In the genomic region with DNA sequence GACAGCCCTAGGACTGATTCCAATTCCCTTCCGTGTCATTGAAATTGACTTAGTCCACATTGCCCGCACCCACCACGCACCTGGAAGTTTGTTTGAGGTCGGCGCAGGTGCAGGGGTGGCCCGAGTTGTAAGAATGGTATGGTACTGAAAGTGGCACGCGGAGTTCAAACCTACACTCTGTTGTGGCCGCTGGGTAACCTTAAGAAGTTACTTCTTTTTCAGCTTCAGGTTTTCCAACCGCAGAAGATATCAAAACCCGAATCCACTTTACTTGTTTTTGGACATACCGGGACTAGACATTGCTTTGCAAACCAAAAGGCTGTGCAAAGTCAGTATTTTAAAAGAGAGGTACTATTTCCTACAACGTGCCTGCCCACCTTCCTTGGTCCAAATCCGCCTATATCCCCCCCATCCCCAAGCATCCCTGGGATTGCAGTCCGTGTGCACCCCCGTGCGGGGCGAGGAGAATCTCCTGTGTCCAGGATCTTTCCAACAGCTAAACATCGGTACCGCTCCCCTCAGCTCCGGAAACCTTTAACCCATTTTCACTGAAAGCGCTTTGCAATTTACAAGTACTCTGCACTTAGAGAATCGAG, we compare ENCODE assay signal across 8 cellular contexts. TPM values are rescaled to one million over a fixed set of nuclear protein-coding genes. Genes with fewer than 3 reads are reported as not detected.
DNase-seq lines count a peak whose midpoint lies in the region; ATAC-seq and TF ChIP-seq lines count a peak whose summit lies in the region.

No MANE protein-coding gene starts in this region.

- H3K4me1 ChIP-seq in KMS-11 (ENCODE audit: low read depth, poor library complexity, severe bottlenecking): peaks cover 29% of the 10 kb centered on the region

- H3K9ac ChIP-seq in KMS-11: no peak overlapping the region

- H3K36me3 ChIP-seq in KMS-11 (ENCODE audit: insufficient read depth): no peaks in the 10 kb centered on the region

- DNase-seq in AG09309 (ENCODE audit: low read depth) (no peak), endothelial cell (ENCODE audit: low spot score) (no peak), NCI-H1930 (lab: John Stamatoyannopoulos, UW) (no peak), NCI-H510A treated with DMSO at 0.1 percent for 48 hours (lab: John Stamatoyannopoulos, UW) (no peak), KG1 (lab: John Stamatoyannopoulos, UW) (no peak)

- H3K4me3 ChIP-seq in AG09309 (ENCODE audit: control insufficient read depth, low read depth, low read length) (peak overlapping the region; percentile 64), KMS-11 (IDR thresholded peaks at IDR 0.05; ENCODE audit: insufficient read depth, low read depth, low read length) (no peak overlapping the region)

- H2AFZ ChIP-seq in KMS-11 (ENCODE audit: low read depth): peak overlapping the region; percentile 82; the same call in 1 of the 2 replicates

- TF ChIP-seq CTCF in AG09309 (IDR thresholded peaks at IDR 0.05; ENCODE audit: control insufficient read depth, insufficient read depth, low read depth, low read length, missing control alignments) (no peak), KMS-11 (conservative IDR thresholded peaks at IDR 0.05; ENCODE audit: low read depth, low read length) (no peak), endothelial cell (IDR thresholded peaks at IDR 0.05; ENCODE audit: unreplicated experiment) (no peak), nephron (IDR thresholded peaks at IDR 0.05; ENCODE audit: unreplicated experiment in 3 of 3) (no peak)

- H4K20me1 ChIP-seq in KMS-11 (ENCODE audit: insufficient read depth): no peaks in the 10 kb centered on the region

- no peaks in the 10 kb centered on the region for H3K79me2 ChIP-seq in KMS-11 (ENCODE audit: insufficient read depth, low read depth)

- H3K4me1 Mint-ChIP-seq in endothelial cell (ENCODE audit: unreplicated experiment): peaks cover 46% of the 10 kb centered on the region
- peaks cover 53% of the 10 kb centered on the region for H3K4me1 Mint-ChIP-seq in nephron

- H3K9me3 Mint-ChIP-seq in endothelial cell (ENCODE audit: unreplicated experiment) (no peaks in the 10 kb centered on the region), nephron (no peaks in the 10 kb centered on the region)

- H3K27me3 ChIP-seq in KMS-11 (ENCODE audit: insufficient read depth, low read depth): no peaks in the 10 kb centered on the region; the same call in 1 of the 2 replicates

- H3K27me3 Mint-ChIP-seq in endothelial cell (ENCODE audit: unreplicated experiment): peaks cover 25% of the 10 kb centered on the region
- H3K27me3 Mint-ChIP-seq in nephron (ENCODE audit: low read depth): peaks cover 45% of the 10 kb centered on the region

- ATAC-seq in HG02798 (IDR thresholded peaks at IDR 0.05; ENCODE audit: poor library complexity, unreplicated experiment): no peak

- H3K27ac Mint-ChIP-seq in endothelial cell (ENCODE audit: unreplicated experiment) (no peak overlapping the region), nephron (peak overlapping the region in 2 of 3 experiments; percentile 33 to 67)

- no peak overlapping the region for H3K27ac ChIP-seq in KMS-11

- H3K4me3 Mint-ChIP-seq in endothelial cell (ENCODE audit: unreplicated experiment) (peak overlapping the region; percentile 90), nephron (peak overlapping the region; percentile 84 to 96 (median 95))

- peak overlapping the region; percentile 79 for H3K4me2 ChIP-seq in KMS-11

- H3K36me3 Mint-ChIP-seq in endothelial cell (ENCODE audit: low read depth, unreplicated experiment) (peaks cover 12% of the 10 kb centered on the region), nephron (ENCODE audit: low read depth) (peaks cover 13% of the 10 kb centered on the region)

RNA-seq across cellular contexts. Expression of a gene that starts 1.0 kb away (rescaled TPM):
- 125 TPM for total RNA-seq in endothelial cell (ENCODE audit: unreplicated experiment)

RNA-seq across cellular contexts. Expression of a gene that starts 31.8 kb away (rescaled TPM):
- total RNA-seq in endothelial cell (ENCODE audit: unreplicated experiment): 3.0 TPM

RNA-seq across cellular contexts. Expression of a gene that starts 47.2 kb away (rescaled TPM):
- total RNA-seq in endothelial cell (ENCODE audit: unreplicated experiment): not detected
